In genomic region chr5:59356813-59357381, GRCh38 we compare ENCODE assay signal across 13 cellular contexts.
DNase-seq lines count a peak whose midpoint lies in the region; ATAC-seq and TF ChIP-seq lines count a peak whose summit lies in the region.
"Had no signal": no experiment of that assay in that cellular context is flagged by ENCODE, and none has a peak within 500 bp of the region (broad histone marks: within the 10 kb centered on the region; RNA-seq: fewer than 3 reads in every experiment).

No MANE protein-coding gene starts in this region.

- POLR2A ChIA-PET in HEK293 (lab: Yijun Ruan, JAX) = interaction anchor here (1.1 kb wide), 1 partner anchor 16 kb away, joined by 3 read pairs; no protein-coding TSS in a partner anchor

- TF ChIP-seq CTCF in HEK293 (tag by site-specific recombination; IDR thresholded peaks at IDR 0.05) (peak; percentile 38; the same call in 1 of the 2 replicates), adrenal gland (IDR thresholded peaks at IDR 0.05) (no peak)

- no peaks in the 10 kb centered on the region for H3K36me3 ChIP-seq in HEK293 (ENCODE audit: control insufficient read depth in 2 of 2, insufficient read depth in 1 of 2, low read length in 2 of 2)
- no peaks in the 10 kb centered on the region for H3K36me3 ChIP-seq in adrenal gland (replicated peaks in 1 of 2)
- no peaks in the 10 kb centered on the region for H3K36me3 ChIP-seq in trophoblast cell (ENCODE audit: control insufficient read depth in 1 of 2, insufficient read depth in 2 of 2, low read length in 2 of 2)
- H3K36me3 ChIP-seq: BLaER1 had no signal

- H3K9me3 ChIP-seq in HEK293 (ENCODE audit: control insufficient read depth, insufficient read depth, low read depth, low read length) (no peaks in the 10 kb centered on the region), adrenal gland (replicated peaks in 1 of 3) (no peaks in the 10 kb centered on the region), trophoblast cell (ENCODE audit: insufficient read depth, low read depth, low read length) (no peaks in the 10 kb centered on the region)
- H3K9me3 ChIP-seq: BLaER1 had no signal

- peaks cover 2% of the 10 kb centered on the region for H3K79me1 ChIP-seq in trophoblast cell (ENCODE audit: low read length)

- TF ChIP-seq POLR2A in adrenal gland (IDR thresholded peaks at IDR 0.05) = no peak

- CTCF ChIA-PET in HEK293 (lab: Yijun Ruan, JAX) = interaction anchor here (0.6 to 4.8 kb wide), 5 partner anchors 11 to 169 kb away, joined by 3 to 22 read pairs (median 6); no protein-coding TSS in a partner anchor

- H3K23ac ChIP-seq in trophoblast cell (ENCODE audit: low read length) = no peak overlapping the region

- WGBS in adrenal gland, 4 donors = 66 to 73% (median 70%) methylated on average over 12 of the region's 12 CpGs
- no CpG with 5 or more reads among the region's 12 CpGs for WGBS in trophoblast cell (ENCODE audit: extremely low coverage, insufficient coverage, insufficient read length)

- H3K4me3 ChIP-seq in HEK293 (ENCODE audit: low read depth, low read length) (no peak overlapping the region), adrenal gland (no peak overlapping the region), trophoblast cell (ENCODE audit: low read depth, low read length) (no peak overlapping the region)
- H3K4me3 ChIP-seq: BLaER1 had no signal

- H2AK5ac ChIP-seq in trophoblast cell (ENCODE audit: low read length) = no peak overlapping the region

- peak in 4 of 7 donors; percentile 9 to 48 (median 16) for DNase-seq in adrenal gland
- peak; percentile 36 for DNase-seq in iPS-NIHi11 (ENCODE audit: low spot score)
- DNase-seq in trophoblast cell = no peak
- no peak for DNase-seq in activated T-cell treated with anti-CD3 and anti-CD28 coated beads for 4 hours
- no peak for DNase-seq in NCI-H2107 (lab: John Stamatoyannopoulos, UW)
- DNase-seq in NCI-H526 (lab: John Stamatoyannopoulos, UW) = no peak
- DNase-seq: activated CD4-positive, alpha-beta T cell treated with anti-CD3 and anti-CD28 coated beads, Interleukin-2, amount 10 ng/mL, durations not matched to agents 24 days and 14 days; amniotic stem cell; NCI-H1105 treated with DMSO at 0.1 percent for 48 hours; RPMI8226 had no signal

- H3K4me1 ChIP-seq in HEK293 (ENCODE audit: control insufficient read depth, insufficient read depth, low read length) (peaks cover 49% of the 10 kb centered on the region), adrenal gland (replicated peaks in 1 of 2) (no peaks in the 10 kb centered on the region), trophoblast cell (ENCODE audit: control insufficient read depth in 1 of 2, insufficient read depth in 2 of 2, low read length in 2 of 2) (peaks cover 4 to 13% of the 10 kb centered on the region in 2 experiments)
- H3K4me1 ChIP-seq: BLaER1 had no signal

- no peak overlapping the region for H3K4ac ChIP-seq in trophoblast cell (ENCODE audit: low read depth, low read length)

- no peak overlapping the region for H3K9ac ChIP-seq in trophoblast cell (ENCODE audit: low read length)
- H3K9ac ChIP-seq: BLaER1 had no signal

- no peak overlapping the region for H3K4me2 ChIP-seq in trophoblast cell (ENCODE audit: low read length)
- H3K4me2 ChIP-seq: BLaER1 had no signal

- peak overlapping the region; percentile 17 for H4K8ac ChIP-seq in trophoblast cell (ENCODE audit: low read depth, low read length)

- intact Hi-C loops in adrenal gland (cut with DNase I) = no loop called here

- no peak overlapping the region for H4K12ac ChIP-seq in trophoblast cell (ENCODE audit: low read depth, low read length)

- H3K18ac ChIP-seq in trophoblast cell (ENCODE audit: low read length) = no peak overlapping the region

- H4K91ac ChIP-seq in trophoblast cell (ENCODE audit: low read depth, low read length) = no peak overlapping the region

- no peak overlapping the region for H2BK12ac ChIP-seq in trophoblast cell (ENCODE audit: low read length)

- H2BK120ac ChIP-seq in trophoblast cell (ENCODE audit: insufficient read depth, low read length, poor library complexity) = peak overlapping the region; percentile 44

- H3K27me3 ChIP-seq in adrenal gland = no peaks in the 10 kb centered on the region
- no peaks in the 10 kb centered on the region for H3K27me3 ChIP-seq in trophoblast cell (ENCODE audit: insufficient read depth, low read length)
- H3K27me3 ChIP-seq: BLaER1 had no signal

- no peak overlapping the region for H3K14ac ChIP-seq in trophoblast cell (ENCODE audit: low read length)

- no peak for ATAC-seq in HG03039 (IDR thresholded peaks at IDR 0.05; ENCODE audit: unreplicated experiment)

- no peak overlapping the region for H2BK5ac ChIP-seq in trophoblast cell (ENCODE audit: low read depth, low read length, poor library complexity)

- peak overlapping the region; percentile 64 for H3K27ac ChIP-seq in HEK293 (ENCODE audit: extremely low read depth, low read depth, low read length)
- no peak overlapping the region for H3K27ac ChIP-seq in adrenal gland
- no peak overlapping the region for H3K27ac ChIP-seq in trophoblast cell (ENCODE audit: low read depth, low read length)
- H3K27ac ChIP-seq: BLaER1 had no signal

- no peaks in the 10 kb centered on the region for H3K79me2 ChIP-seq in trophoblast cell (ENCODE audit: control insufficient read depth, insufficient read depth, low read length, poor library complexity)

- no peak overlapping the region for H2AFZ ChIP-seq in trophoblast cell (ENCODE audit: insufficient read depth, low read length, poor library complexity)

TF ChIP-seq in HEK293, 187 proteins besides CTCF, POLR2A, EP300 and RAD21 (continues in another document):
- TF ChIP-seq ZSCAN18 (tag by site-specific recombination; IDR thresholded peaks at IDR 0.05) (no peak), PRDM10 (tag by site-specific recombination; IDR thresholded peaks at IDR 0.05) (peak; percentile 75), ZNF26 (tag by site-specific recombination; IDR thresholded peaks at IDR 0.05) (no peak), ZNF558 (tag by site-specific recombination; IDR thresholded peaks at IDR 0.05) (no peak), ZSCAN4 (tag by site-specific recombination; IDR thresholded peaks at IDR 0.05) (peak; percentile 36), ZNF239 (tag by site-specific recombination; IDR thresholded peaks at IDR 0.05) (no peak), ZBTB48 (tag by site-specific recombination; IDR thresholded peaks at IDR 0.05) (peak; percentile 45; the same call in 1 of the 2 replicates), ZNF514 (tag by site-specific recombination; IDR thresholded peaks at IDR 0.05) (no peak)

Comparison
In these comparisons a context has a peak if more than half of its experiments do, and no peak if none do; other contexts are left out.
1. DNase-seq: peak in adrenal gland (4 of 7) and iPS-NIHi11 (single experiment); none in trophoblast cell (0 of 2), activated T-cell treated with anti-CD3 and anti-CD28 coated beads for 4 hours (single experiment), NCI-H2107 (single experiment) and NCI-H526 (0 of 2).